Comparison of ENCODE assay signal across 8 cellular contexts in genomic region chr3:194488007-194488742, GRCh38. TPM values are rescaled to one million over a fixed set of nuclear protein-coding genes. Genes with fewer than 3 reads are reported as not detected.
A peak's percentile ranks its signal among the peaks of the same experiment; 100 is the strongest.
DNase-seq lines count a peak whose midpoint lies in the region; ATAC-seq and TF ChIP-seq lines count a peak whose summit lies in the region.

No MANE protein-coding gene starts in this region.

- no peaks in the 10 kb centered on the region for H3K36me3 ChIP-seq in right lobe of liver

- H3K4me1 ChIP-seq in right lobe of liver, result peaks cover 0 to 29% (median 10%) of the 10 kb centered on the region in 4 donors

- intact Hi-C loops in right lobe of liver (cut with DNase I), result no loop called here
- intact Hi-C loops in lower leg skin (cut with DNase I; ENCODE audit: low total_unique reads), result no loop called here

- DNase-seq in AG04450 (ENCODE audit: low read depth, low spot score), result no peak
- DNase-seq in HUDEP-2 (lab: John Stamatoyannopoulos, UW; ENCODE audit: unreplicated experiment in 76 of 76), result peak in 70 of 76 experiments; percentile 21 to 87 (median 58)
- DNase-seq in activated naive CD8-positive, alpha-beta T cell treated with anti-CD3 and anti-CD28 coated beads, Interleukin-2, amount 50 U/mL, for 24 hours, result no peak
- DNase-seq in right lobe of liver, result peak in 1 of 3 donors; percentile 43
- no peak for DNase-seq in hypothalamus (lab: John Stamatoyannopoulos, UW)
- DNase-seq in cortex of kidney (lab: John Stamatoyannopoulos, UW), result no peak
- DNase-seq in HuH-7 (ENCODE audit: low spot score), result no peak
- no peak for DNase-seq in lower leg skin (ENCODE audit: low spot score in 2 of 2)

- no peaks in the 10 kb centered on the region for H3K9me3 Mint-ChIP-seq in activated naive CD8-positive, alpha-beta T cell treated with anti-CD3 and anti-CD28 coated beads, Interleukin-2, amount 50 U/mL, for 24 hours

- H3K27me3 Mint-ChIP-seq in activated naive CD8-positive, alpha-beta T cell treated with anti-CD3 and anti-CD28 coated beads, Interleukin-2, amount 50 U/mL, for 24 hours, result no peaks in the 10 kb centered on the region

- peak overlapping the region; percentile 78 for H3K27ac Mint-ChIP-seq in activated naive CD8-positive, alpha-beta T cell treated with anti-CD3 and anti-CD28 coated beads, Interleukin-2, amount 50 U/mL, for 24 hours

- peak overlapping the region; percentile 82 for H3K27ac ChIP-seq in AG04450 (ENCODE audit: low read depth, low read length)
- peak overlapping the region; percentile 80 to 93 (median 85) for H3K27ac ChIP-seq in right lobe of liver

- WGBS in right lobe of liver (ENCODE audit: insufficient coverage, low coverage, low lambda C conversion rate, missing lambda C conversion rate), result 11% methylated on average over 9 of the region's 15 CpGs
- WGBS in lower leg skin, 2 donors, result 68 to 70% methylated on average over 15 of the region's 15 CpGs

- no peak for TF ChIP-seq POLR2A in right lobe of liver (IDR thresholded peaks at IDR 0.05)
- TF ChIP-seq POLR2A in lower leg skin (IDR thresholded peaks at IDR 0.05), result no peak

- no peak for ATAC-seq in activated naive CD8-positive, alpha-beta T cell treated with anti-CD3 and anti-CD28 coated beads, Interleukin-2, amount 50 U/mL, for 24 hours
- ATAC-seq in right lobe of liver, result peak in 2 of 4 donors; percentile 6 to 10

- peaks cover 16% of the 10 kb centered on the region for H3K36me3 Mint-ChIP-seq in activated naive CD8-positive, alpha-beta T cell treated with anti-CD3 and anti-CD28 coated beads, Interleukin-2, amount 50 U/mL, for 24 hours (ENCODE audit: low read depth)

- H3K27me3 ChIP-seq in AG04450 (ENCODE audit: control insufficient read depth, insufficient read depth, low read length) (no peaks in the 10 kb centered on the region), right lobe of liver (no peaks in the 10 kb centered on the region)

- peak overlapping the region; percentile 82 for H3K4me3 Mint-ChIP-seq in activated naive CD8-positive, alpha-beta T cell treated with anti-CD3 and anti-CD28 coated beads, Interleukin-2, amount 50 U/mL, for 24 hours

- CTCF ChIA-PET in AG04450 (lab: Charles Lee), result no interaction called here

- H3K9me3 ChIP-seq in AG04450 (ENCODE audit: control insufficient read depth, insufficient read depth, low read length), result peaks cover 2% of the 10 kb centered on the region; the same call in 1 of the 2 replicates
- H3K9me3 ChIP-seq in right lobe of liver, result no peaks in the 10 kb centered on the region

- TF ChIP-seq CTCF in AG04450 (IDR thresholded peaks at IDR 0.05; ENCODE audit: low read depth, low read length) (no peak), right lobe of liver (IDR thresholded peaks at IDR 0.05) (no peak), lower leg skin (IDR thresholded peaks at IDR 0.05) (no peak)

- peaks cover 62% of the 10 kb centered on the region for H3K4me1 Mint-ChIP-seq in activated naive CD8-positive, alpha-beta T cell treated with anti-CD3 and anti-CD28 coated beads, Interleukin-2, amount 50 U/mL, for 24 hours

- H3K4me3 ChIP-seq in AG04450 (ENCODE audit: low read depth, low read length), result no peak overlapping the region; the same call in 1 of the 2 replicates
- H3K4me3 ChIP-seq in right lobe of liver, result peak overlapping the region; percentile 62 to 77 (median 66)
- no peak overlapping the region for H3K4me3 ChIP-seq in lower leg skin (ENCODE audit: low read depth, poor library complexity, severe bottlenecking)

- POLR2A ChIA-PET in AG04450 (lab: Yijun Ruan, JAX), result interaction anchor here (0.6 to 0.7 kb wide), 3 partner anchors 65 to 765 kb away, joined by 3 to 4 read pairs (median 4); no protein-coding TSS in a partner anchor

RNA-seq across cellular contexts. Expression of gene ATP13A3, which starts 1.4 kb away (rescaled TPM):
- polyA plus RNA-seq in AG04450 (2011; rRNA removed), result 98.5 and 132 TPM in 2 replicates
- polyA minus RNA-seq in AG04450 (2011; rRNA and poly(A)+ RNA removed), result 94.4 and 210 TPM in 2 replicates
- 100 to 1,000 TPM; 109 to 172 (median 145) TPM for total RNA-seq in right lobe of liver
- 10 to 100 TPM; 35.0 to 40.6 (median 38.2) TPM for total RNA-seq in lower leg skin

Comparison
In these comparisons a context has a peak if more than half of its experiments do, and no peak if none do; other contexts are left out.
1. DNase-seq: peak in HUDEP-2 (70 of 76); none in AG04450 (single experiment), activated naive CD8-positive, alpha-beta T cell treated with anti-CD3 and anti-CD28 coated beads, Interleukin-2, amount 50 U/mL, for 24 hours (single experiment), hypothalamus (0 of 51), cortex of kidney (single experiment), HuH-7 (single experiment) and lower leg skin (0 of 2).
2. H3K4me3 ChIP-seq: peak in right lobe of liver (3 of 3); none in AG04450 (single experiment) and lower leg skin (single experiment).